Comparison of ENCODE assay signal across 22 cellular contexts in the genomic region with DNA sequence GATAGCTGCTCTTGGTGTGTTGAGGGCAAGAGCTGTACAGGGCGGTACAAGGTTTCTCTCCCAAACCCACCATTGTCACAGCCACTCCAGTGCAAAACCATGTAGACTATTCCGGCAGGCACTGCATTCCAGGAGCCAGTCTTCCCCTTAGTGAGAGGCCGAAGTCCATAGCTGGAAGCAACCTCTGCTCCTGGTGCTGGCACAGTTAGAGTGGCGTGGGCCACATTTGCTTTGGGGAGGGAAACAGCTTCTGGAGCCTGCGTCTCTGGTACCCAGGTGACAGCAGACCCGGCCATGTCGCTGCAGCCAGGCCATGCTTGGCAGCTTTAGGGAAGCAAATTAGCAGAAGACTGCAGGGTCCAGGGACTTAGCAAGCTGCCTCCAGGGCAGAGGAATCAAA.
"Had no signal": no experiment of that assay in that cellular context is flagged by ENCODE, and none has a peak within 500 bp of the region (broad histone marks: within the 10 kb centered on the region; RNA-seq: fewer than 3 reads in every experiment).

No MANE protein-coding gene starts in this region.

- H3K4me3 Mint-ChIP-seq: activated CD4-positive, alpha-beta memory T cell treated with anti-CD3 and anti-CD28 coated beads for 36 hours; activated CD4-positive, alpha-beta T cell treated with anti-CD3 and anti-CD28 coated beads, Interleukin-2, amount 10 ng/mL, durations not matched to agents 7 days and 5 days; activated naive CD4-positive, alpha-beta T cell treated with anti-CD3 and anti-CD28 coated beads, Interleukin-2, amount 10 ng/mL, durations not matched to agents 7 days and 5 days; activated naive CD8-positive, alpha-beta T cell treated with anti-CD3 and anti-CD28 coated beads for 36 hours; activated T-cell treated with anti-CD3 and anti-CD28 coated beads, Interleukin-2, amount 50 U/mL, for 4 hours had no signal

- DNase-seq: activated CD4-positive, alpha-beta memory T cell treated with anti-CD3 and anti-CD28 coated beads for 36 hours; activated CD4-positive, alpha-beta T cell treated with anti-CD3 and anti-CD28 coated beads, Interleukin-2, amount 10 ng/mL, durations not matched to agents 7 days and 5 days; activated CD4-positive, CD25-positive, alpha-beta regulatory T cell; activated CD8-positive, alpha-beta memory T cell treated with anti-CD3 and anti-CD28 coated beads for 24 hours; activated gamma-delta T cell treated with Interleukin-2 at 50 U/mL for 16 hours; activated naive CD4-positive, alpha-beta T cell treated with anti-CD3 and anti-CD28 coated beads, Interleukin-2, amount 10 ng/mL, durations not matched to agents 7 days and 5 days; activated naive CD8-positive, alpha-beta T cell treated with anti-CD3 and anti-CD28 coated beads for 36 hours; activated T-cell treated with anti-CD3 and anti-CD28 coated beads, Interleukin-2, amount 50 U/mL, for 4 hours; brain microvascular endothelial cell; NCI-H1092; NCI-H1417; NCI-H1930; NCI-H2171; NCI-H2227 treated with DMSO at 0.1 percent for 48 hours; NCI-H446 treated with DMSO at 0.1 percent for 48 hours; NCI-H524 treated with DMSO at 0.1 percent for 48 hours; NCI-H748 treated with DMSO at 0.1 percent for 48 hours; T-helper 1 cell had no signal

- ATAC-seq: activated T-cell treated with anti-CD3 and anti-CD28 coated beads, Interleukin-2, amount 50 U/mL, for 4 hours; Right ventricle myocardium inferior had no signal

- H3K36me3 ChIP-seq: brain microvascular endothelial cell had no signal

- H3K27me3 Mint-ChIP-seq: activated CD4-positive, alpha-beta T cell treated with anti-CD3 and anti-CD28 coated beads, Interleukin-2, amount 10 ng/mL, durations not matched to agents 7 days and 5 days; activated naive CD4-positive, alpha-beta T cell treated with anti-CD3 and anti-CD28 coated beads, Interleukin-2, amount 10 ng/mL, durations not matched to agents 7 days and 5 days had no signal

- H3K4me1 Mint-ChIP-seq: activated CD4-positive, alpha-beta T cell treated with anti-CD3 and anti-CD28 coated beads, Interleukin-2, amount 10 ng/mL, durations not matched to agents 7 days and 5 days; activated naive CD4-positive, alpha-beta T cell treated with anti-CD3 and anti-CD28 coated beads, Interleukin-2, amount 10 ng/mL, durations not matched to agents 7 days and 5 days; activated naive CD8-positive, alpha-beta T cell treated with anti-CD3 and anti-CD28 coated beads for 36 hours had no signal

- H3K9ac ChIP-seq: KMS-11 had no signal

- H3K27me3 ChIP-seq: brain microvascular endothelial cell had no signal

- H3K36me3 Mint-ChIP-seq: activated CD4-positive, alpha-beta memory T cell treated with anti-CD3 and anti-CD28 coated beads for 36 hours; activated naive CD4-positive, alpha-beta T cell treated with anti-CD3 and anti-CD28 coated beads, Interleukin-2, amount 10 ng/mL, durations not matched to agents 7 days and 5 days; activated naive CD8-positive, alpha-beta T cell treated with anti-CD3 and anti-CD28 coated beads for 36 hours had no signal

- H3K9me3 Mint-ChIP-seq: activated CD4-positive, alpha-beta T cell treated with anti-CD3 and anti-CD28 coated beads, Interleukin-2, amount 10 ng/mL, durations not matched to agents 7 days and 5 days; activated naive CD8-positive, alpha-beta T cell treated with anti-CD3 and anti-CD28 coated beads for 36 hours; activated T-cell treated with anti-CD3 and anti-CD28 coated beads, Interleukin-2, amount 50 U/mL, for 4 hours had no signal

- H3K27ac Mint-ChIP-seq: activated CD4-positive, alpha-beta memory T cell treated with anti-CD3 and anti-CD28 coated beads for 36 hours; activated CD4-positive, alpha-beta T cell treated with anti-CD3 and anti-CD28 coated beads, Interleukin-2, amount 10 ng/mL, durations not matched to agents 7 days and 5 days; activated naive CD4-positive, alpha-beta T cell treated with anti-CD3 and anti-CD28 coated beads, Interleukin-2, amount 10 ng/mL, durations not matched to agents 7 days and 5 days; activated naive CD8-positive, alpha-beta T cell treated with anti-CD3 and anti-CD28 coated beads for 36 hours had no signal

- H3K4me3 ChIP-seq: SK-N-MC had no signal

- H3K4me2 ChIP-seq: KMS-11 had no signal

- H3K27ac ChIP-seq: brain microvascular endothelial cell, KMS-11, SK-N-MC, VCaP had no signal
